Comparison of ENCODE assay signal across 11 cellular contexts in genomic region chr2:127623388-127624320, GRCh38. TPM values are rescaled to one million over a fixed set of nuclear protein-coding genes. Genes with fewer than 3 reads are reported as not detected.
A peak's percentile ranks its signal among the peaks of the same experiment; 100 is the strongest.
DNase-seq lines count a peak whose midpoint lies in the region; FAIRE-seq and TF ChIP-seq lines count a peak whose summit lies in the region.
"Had no signal": no experiment of that assay in that cellular context is flagged by ENCODE, and none has a peak within 500 bp of the region (broad histone marks: within the 10 kb centered on the region; RNA-seq: fewer than 3 reads in every experiment).

No MANE protein-coding gene starts in this region.

- intact Hi-C loops in transverse colon (cut with DNase I; ENCODE audit: low total_unique reads) = no loop called here

- no peaks in the 10 kb centered on the region for H3K36me3 ChIP-seq in transverse colon

- in situ Hi-C loops in transverse colon (cut with MboI; ENCODE audit: low pct_ligation_motif_present in 1 of 4, low pct_unique_long_range_greater_than_20kb in 1 of 4, low sequenced_read_pairs in 3 of 4) = no loop called here

- peak; percentile 13 for DNase-seq in activated T-cell treated with anti-CD3 and anti-CD28 coated beads, Interleukin-2, amount 50 U/mL, for 24 hours
- no peak for DNase-seq in activated T-cell treated with anti-CD3 and anti-CD28 coated beads, Interleukin-2, amount 50 U/mL, for 48 hours
- peak; percentile 54 for DNase-seq in NCI-H774 (lab: John Stamatoyannopoulos, UW)
- DNase-seq in epithelial cell of esophagus (ENCODE audit: low read depth) = peak; percentile 42
- DNase-seq in transverse colon = peak; percentile 6
- DNase-seq in T-helper 2 cell treated with Interferon-gamma antibody and Interleukin-4, amounts not matched to agents 5 μg/mL and 100 μg/mL, for 36 hours (ENCODE audit: low spot score) = no peak
- no peak for DNase-seq in GM12891 (ENCODE audit: insufficient read length, low spot score)
- no peak for DNase-seq in cerebellar nuclear complex (lab: John Stamatoyannopoulos, UW)
- DNase-seq: cortex of kidney, NCI-H2029 had no signal

- H3K4me1 Mint-ChIP-seq in activated T-cell treated with anti-CD3 and anti-CD28 coated beads, Interleukin-2, amount 50 U/mL, for 24 hours (ENCODE audit: low read depth) = no peaks in the 10 kb centered on the region
- no peaks in the 10 kb centered on the region for H3K4me1 Mint-ChIP-seq in T-helper 2 cell treated with Interferon-gamma antibody and Interleukin-4, amounts not matched to agents 5 μg/mL and 100 μg/mL, for 36 hours (ENCODE audit: low read depth)
- H3K4me1 Mint-ChIP-seq: nephron had no signal

- WGBS in transverse colon (ENCODE audit: low coverage in 1 of 2), 2 donors = 87% methylated on average over 38 of the region's 38 CpGs; no CpG with 5 or more reads in 1 of the 2 donors

- H3K9me3 ChIP-seq in transverse colon = no peaks in the 10 kb centered on the region

- H3K9me3 Mint-ChIP-seq in activated T-cell treated with anti-CD3 and anti-CD28 coated beads, Interleukin-2, amount 50 U/mL, for 24 hours = no peaks in the 10 kb centered on the region
- H3K9me3 Mint-ChIP-seq in T-helper 2 cell treated with Interferon-gamma antibody and Interleukin-4, amounts not matched to agents 5 μg/mL and 100 μg/mL, for 36 hours = no peaks in the 10 kb centered on the region
- H3K9me3 Mint-ChIP-seq: nephron had no signal

- no peak for TF ChIP-seq EP300 in transverse colon (IDR thresholded peaks at IDR 0.05; ENCODE audit: low read depth)

- no peaks in the 10 kb centered on the region for H3K36me3 Mint-ChIP-seq in activated T-cell treated with anti-CD3 and anti-CD28 coated beads, Interleukin-2, amount 50 U/mL, for 24 hours (ENCODE audit: low read depth)
- no peaks in the 10 kb centered on the region for H3K36me3 Mint-ChIP-seq in T-helper 2 cell treated with Interferon-gamma antibody and Interleukin-4, amounts not matched to agents 5 μg/mL and 100 μg/mL, for 36 hours (ENCODE audit: low read depth)

- no peak overlapping the region for H3K27ac Mint-ChIP-seq in activated T-cell treated with anti-CD3 and anti-CD28 coated beads, Interleukin-2, amount 50 U/mL, for 24 hours
- no peak overlapping the region for H3K27ac Mint-ChIP-seq in T-helper 2 cell treated with Interferon-gamma antibody and Interleukin-4, amounts not matched to agents 5 μg/mL and 100 μg/mL, for 36 hours
- H3K27ac Mint-ChIP-seq: nephron had no signal

- H3K27me3 Mint-ChIP-seq in activated T-cell treated with anti-CD3 and anti-CD28 coated beads, Interleukin-2, amount 50 U/mL, for 24 hours = no peaks in the 10 kb centered on the region
- H3K27me3 Mint-ChIP-seq in T-helper 2 cell treated with Interferon-gamma antibody and Interleukin-4, amounts not matched to agents 5 μg/mL and 100 μg/mL, for 36 hours (ENCODE audit: low read depth) = no peaks in the 10 kb centered on the region

- H3K27ac ChIP-seq in transverse colon = no peak overlapping the region

- H3K27me3 ChIP-seq in transverse colon = no peaks in the 10 kb centered on the region

- no peak for TF ChIP-seq POLR2A in transverse colon (IDR thresholded peaks at IDR 0.05)
- TF ChIP-seq POLR2A in GM12891 (IDR thresholded peaks at IDR 0.05; ENCODE audit: low read depth, low read length) = no peak

- H3K4me3 ChIP-seq in epithelial cell of esophagus (ENCODE audit: low read length) = no peak overlapping the region
- H3K4me3 ChIP-seq in transverse colon = no peak overlapping the region

- no peak for TF ChIP-seq CTCF in epithelial cell of esophagus (IDR thresholded peaks at IDR 0.05; ENCODE audit: insufficient read depth, low read depth, low read length, missing control alignments)
- TF ChIP-seq CTCF in transverse colon (IDR thresholded peaks at IDR 0.05) = no peak

- no peak for FAIRE-seq in GM12891 (lab: Jason Lieb, UNC)

- H3K4me3 Mint-ChIP-seq in activated T-cell treated with anti-CD3 and anti-CD28 coated beads, Interleukin-2, amount 50 U/mL, for 24 hours = no peak overlapping the region
- H3K4me3 Mint-ChIP-seq in T-helper 2 cell treated with Interferon-gamma antibody and Interleukin-4, amounts not matched to agents 5 μg/mL and 100 μg/mL, for 36 hours = no peak overlapping the region
- H3K4me3 Mint-ChIP-seq: nephron had no signal

- no peaks in the 10 kb centered on the region for H3K4me1 ChIP-seq in transverse colon

TF ChIP-seq in GM12891, 5 proteins besides CTCF, POLR2A, EP300 and RAD21:
- no peak for TF ChIP-seq POU2F2 (IDR thresholded peaks at IDR 0.05; ENCODE audit: low read depth, low read length)
- TF ChIP-seq PAX5 (IDR thresholded peaks at IDR 0.05; ENCODE audit: insufficient read depth, low read length, severe bottlenecking) = no peak
- TF ChIP-seq POLR2AphosphoS5 (IDR thresholded peaks at IDR 0.05; ENCODE audit: low read depth, low read length) = no peak
- TF ChIP-seq SPI1 (IDR thresholded peaks at IDR 0.05; ENCODE audit: low read depth, low read length) = no peak
- no peak for TF ChIP-seq TAF1 (IDR thresholded peaks at IDR 0.05; ENCODE audit: low read depth, low read length)

RNA-seq across cellular contexts. Expression of gene GPR17, which starts 22.3 kb away (rescaled TPM):
- under 1 TPM in 1 of 4 donors, not detected in 3; 0.14 TPM for total RNA-seq in transverse colon
- polyA plus RNA-seq in GM12891 (2012; ENCODE audit: low read depth, missing spikeins) = not detected

RNA-seq across cellular contexts. Expression of gene LIMS2, which starts 51.7 kb away (rescaled TPM):
- 100 to 1,000 TPM in 2 of 4 donors, 10 to 100 TPM in 2; 34.5 to 198 (median 91.3) TPM for total RNA-seq in transverse colon
- 1.5 TPM for polyA plus RNA-seq in GM12891 (2012; ENCODE audit: low read depth, missing spikeins)

Comparison
In these comparisons a context has a peak if more than half of its experiments do, and no peak if none do; other contexts are left out.
1. DNase-seq: peak in activated T-cell treated with anti-CD3 and anti-CD28 coated beads, Interleukin-2, amount 50 U/mL, for 24 hours (single experiment), NCI-H774 (single experiment), epithelial cell of esophagus (single experiment) and transverse colon (single experiment); none in activated T-cell treated with anti-CD3 and anti-CD28 coated beads, Interleukin-2, amount 50 U/mL, for 48 hours (0 of 2), T-helper 2 cell treated with Interferon-gamma antibody and Interleukin-4, amounts not matched to agents 5 μg/mL and 100 μg/mL, for 36 hours (single experiment), GM12891 (single experiment) and cerebellar nuclear complex (0 of 2).